8 cellular contexts compared by ENCODE assay signal in genomic region chr2:55490554-55490953, GRCh38. TPM values are rescaled to one million over a fixed set of nuclear protein-coding genes. Genes with fewer than 3 reads are reported as not detected.
DNase-seq lines count a peak whose midpoint lies in the region; ATAC-seq, FAIRE-seq and TF ChIP-seq lines count a peak whose summit lies in the region.

No MANE protein-coding gene starts in this region.

- peak; percentile 98 for DNase-seq in DMS 273 (lab: John Stamatoyannopoulos, UW; ENCODE audit: unreplicated experiment)
- DNase-seq in NCI-H1930 (lab: John Stamatoyannopoulos, UW) = peak; percentile 46 to 79
- no peak for DNase-seq in H1 (ENCODE audit: low read depth in 1 of 2, low spot score in 2 of 2)
- peak; percentile 85 to 90 for DNase-seq in lung microvascular endothelial cell (ENCODE audit: low read depth in 2 of 2)
- DNase-seq in upper lobe of right lung = no peak
- DNase-seq in HT-29 (ENCODE audit: low spot score) = no peak
- DNase-seq in cortex of kidney (lab: John Stamatoyannopoulos, UW) = no peak

- 0 out of 2 replicates have a peak overlapping the region, but pooled peaks have one; percentile 29 for H2AFZ ChIP-seq in H1 (ENCODE audit: low read length)

- CTCF ChIA-PET in H1 (lab: Charles Lee; ENCODE audit: partially characterized antibody) = interaction anchor here (1.1 kb wide), 1 partner anchor 128 kb away, joined by 3 read pairs; no protein-coding TSS in a partner anchor

- H3K27ac ChIP-seq in H1 (ENCODE audit: low read depth, low read length) (no peak overlapping the region), upper lobe of right lung (no peak overlapping the region)

- H3K36me3 ChIP-seq in H1 (ENCODE audit: control insufficient read depth in 2 of 4, insufficient read depth in 4 of 4, low read length in 3 of 4) (no peaks in the 10 kb centered on the region), upper lobe of right lung (no peaks in the 10 kb centered on the region)

- no peak overlapping the region for H4K5ac ChIP-seq in H1 (ENCODE audit: insufficient read length, low read depth, low read length)

- H3K56ac ChIP-seq in H1 (replicated peaks; ENCODE audit: insufficient read length, low read depth, low read length) = no peak overlapping the region

- no peak for ATAC-seq in HG02571 (IDR thresholded peaks at IDR 0.05; ENCODE audit: unreplicated experiment)
- ATAC-seq in upper lobe of right lung = no peak

- H2BK12ac ChIP-seq in H1 (ENCODE audit: low read depth, low read length) = no peak overlapping the region

- H3K4me2 ChIP-seq in H1 (ENCODE audit: insufficient read depth in 1 of 2, low read depth in 2 of 2, low read length in 2 of 2) = no peak overlapping the region

- no peak overlapping the region for H2BK20ac ChIP-seq in H1 (ENCODE audit: low read length)

- no peak for FAIRE-seq in H1 (lab: Jason Lieb, UNC)

- no peak for TF ChIP-seq CTCF in H1 (IDR thresholded peaks at IDR 0.05; ENCODE audit: control extremely low read depth in 1 of 3, insufficient read depth in 1 of 3, low read depth in 1 of 3, low read length in 3 of 3)
- no peak for TF ChIP-seq CTCF in upper lobe of right lung (IDR thresholded peaks at IDR 0.05)

- no peak overlapping the region for H4K8ac ChIP-seq in H1 (ENCODE audit: extremely low read depth, insufficient read depth, low read length)

- no peaks in the 10 kb centered on the region for H3K4me1 ChIP-seq in H1 (replicated peaks in 1 of 4; ENCODE audit: control insufficient read depth in 3 of 4, insufficient read depth in 4 of 4, low read length in 3 of 4)
- H3K4me1 ChIP-seq in upper lobe of right lung = no peaks in the 10 kb centered on the region

- no peak overlapping the region for H3K4ac ChIP-seq in H1 (replicated peaks; ENCODE audit: insufficient read length, low read depth, low read length)

- no peaks in the 10 kb centered on the region for H3K79me1 ChIP-seq in H1 (ENCODE audit: low read depth, low read length)

- no peaks in the 10 kb centered on the region for H3K23me2 ChIP-seq in H1 (ENCODE audit: low read depth, low read length)

- H2BK120ac ChIP-seq in H1 (replicated peaks; ENCODE audit: low read depth, low read length) = peak overlapping the region; percentile 43

- no peak for TF ChIP-seq POLR2A in H1 (IDR thresholded peaks at IDR 0.05; ENCODE audit: control extremely low read depth in 1 of 2, low read depth in 2 of 2, low read length in 2 of 2)

- H3K9me3 ChIP-seq in H1 (ENCODE audit: insufficient read depth in 2 of 2, low read depth in 1 of 2, low read length in 1 of 2) (no peaks in the 10 kb centered on the region), upper lobe of right lung (no peaks in the 10 kb centered on the region)

- no peak overlapping the region for H2BK15ac ChIP-seq in H1 (ENCODE audit: low read length)

- TF ChIP-seq RAD21 in H1 (IDR thresholded peaks at IDR 0.05 in 1 of 2, conservative IDR thresholded peaks at IDR 0.05 in 1 of 2; ENCODE audit: low read depth in 2 of 2, low read length in 2 of 2) = no peak

- no peaks in the 10 kb centered on the region for H4K20me1 ChIP-seq in H1 (replicated peaks in 1 of 2; ENCODE audit: control insufficient read depth in 1 of 2, insufficient read depth in 2 of 2, low read length in 2 of 2)

- H2AK5ac ChIP-seq in H1 (ENCODE audit: low read depth, low read length) = no peak overlapping the region

- H3K27me3 ChIP-seq in H1 (replicated peaks in 1 of 4; ENCODE audit: control insufficient read depth in 3 of 4, extremely low read depth in 1 of 4, insufficient read depth in 3 of 4, low read length in 3 of 4) = no peaks in the 10 kb centered on the region
- no peaks in the 10 kb centered on the region for H3K27me3 ChIP-seq in upper lobe of right lung

- no peak overlapping the region for H3K18ac ChIP-seq in H1 (ENCODE audit: extremely low read depth, low read length)

- 77% methylated on average over 2 of the region's 2 CpGs; no CpG with 5 or more reads in 1 of the 2 experiments for WGBS in H1 (ENCODE audit: extremely low coverage in 1 of 2, insufficient coverage in 1 of 2, insufficient read length in 1 of 2, insufficient replicate concordance in 2 of 2, low coverage in 1 of 2, low lambda C conversion rate in 2 of 2, missing lambda C conversion rate in 1 of 2), 2 experiments

- H2BK5ac ChIP-seq in H1 (ENCODE audit: low read depth, low read length) = no peak overlapping the region

- no peak overlapping the region for H3K9ac ChIP-seq in H1 (replicated peaks in 1 of 4; ENCODE audit: extremely low read depth in 1 of 4, low read depth in 3 of 4, low read length in 3 of 4)

- POLR2A ChIA-PET in H1 (lab: Charles Lee; ENCODE audit: partially characterized antibody) = no interaction called here

- H3K4me3 ChIP-seq in H1 (ENCODE audit: extremely low read depth in 1 of 4, insufficient read depth in 2 of 4, low read depth in 3 of 4, low read length in 4 of 4) = no peak overlapping the region
- no peak overlapping the region for H3K4me3 ChIP-seq in upper lobe of right lung

- H3K14ac ChIP-seq in H1 (ENCODE audit: insufficient read length) = no peak overlapping the region

- intact Hi-C loops in upper lobe of right lung (cut with DNase I) = no loop called here

- H3K79me2 ChIP-seq in H1 (ENCODE audit: control insufficient read depth in 1 of 2, insufficient read depth in 2 of 2, low read length in 2 of 2) = no peaks in the 10 kb centered on the region

- no peak overlapping the region for H3K23ac ChIP-seq in H1 (ENCODE audit: insufficient read length)

- no peak overlapping the region for H4K91ac ChIP-seq in H1 (replicated peaks; ENCODE audit: insufficient read length, low read length)

- TF ChIP-seq EP300 in H1 (IDR thresholded peaks at IDR 0.05; ENCODE audit: borderline replicate concordance in 1 of 2, low read depth in 2 of 2, low read length in 2 of 2) = no peak

TF ChIP-seq in H1, 55 proteins besides CTCF, POLR2A, EP300 and RAD21 (continues in another document):
- no peak for TF ChIP-seq SP1 (IDR thresholded peaks at IDR 0.05; ENCODE audit: low read depth, low read length)
- peak; percentile 83 for TF ChIP-seq MAFK (IDR thresholded peaks at IDR 0.05; ENCODE audit: low read depth, low read length)
- peak; percentile 46; the same call in 1 of the 2 replicates for TF ChIP-seq JUND (IDR thresholded peaks at IDR 0.05; ENCODE audit: low read length)
- no peak for TF ChIP-seq HDAC2 (IDR thresholded peaks at IDR 0.05; ENCODE audit: borderline replicate concordance in 1 of 2, low read depth in 2 of 2, low read length in 2 of 2)
- TF ChIP-seq SP4 (IDR thresholded peaks at IDR 0.05; ENCODE audit: low read length) = no peak
- TF ChIP-seq TAF1 (IDR thresholded peaks at IDR 0.05; ENCODE audit: low read depth, low read length) = no peak

RNA-seq across cellular contexts. Expression of gene CFAP36, which starts 29.0 kb away (rescaled TPM):
- total RNA-seq in H1 (2021; fragmentation: NEBNext Ultra II Directional; extraction: Animal tissue kit (Norgen Biotek cat#: 25700)) = 18.7 and 19.9 TPM in 2 replicates
- polyA plus RNA-seq in H1 (2011; rRNA removed) = 3.2 and 4.4 TPM in 2 replicates
- polyA plus RNA-seq in H1 (2011; cell fraction: cytosol; rRNA removed) = 9.9 TPM
- 5.2 TPM for polyA plus RNA-seq in H1 (2011; cell fraction: nucleus; rRNA removed)
- polyA plus RNA-seq in H1 (2012, experiment 1 of 2) = 15.8 to 25.2 TPM (median 18.3 TPM) in 4 replicates
- polyA plus RNA-seq in H1 (2012, experiment 2 of 2) = 2.6 TPM
- 21.9 TPM for polyA plus RNA-seq in H1 (2013, experiment 1 of 2)
- 23.3 TPM for polyA plus RNA-seq in H1 (2013, experiment 2 of 2)
- 3.2 and 4.4 TPM in 2 replicates for polyA minus RNA-seq in H1 (2011; rRNA and poly(A)+ RNA removed)
- polyA minus RNA-seq in H1 (2011; cell fraction: cytosol; rRNA and poly(A)+ RNA removed) = 4.4 TPM
- 5.2 TPM for polyA minus RNA-seq in H1 (2011; cell fraction: nucleus; rRNA and poly(A)+ RNA removed)
- total RNA-seq in lung microvascular endothelial cell (5.7 and 8.3 TPM in 2 replicates), upper lobe of right lung (27.1 TPM)
- 4.6 and 8.0 TPM in 2 replicates for total RNA-seq in HT-29 (2014; rRNA removed; shearing (Covaris generic))

Comparison
In these comparisons a context has a peak if more than half of its experiments do, and no peak if none do; other contexts are left out.
1. DNase-seq: peak in DMS 273 (single experiment), NCI-H1930 (2 of 2) and lung microvascular endothelial cell (2 of 2); none in H1 (0 of 2), upper lobe of right lung (single experiment), HT-29 (single experiment) and cortex of kidney (single experiment).